Comparison of ENCODE assay signal across 7 cellular contexts in the genomic region with DNA sequence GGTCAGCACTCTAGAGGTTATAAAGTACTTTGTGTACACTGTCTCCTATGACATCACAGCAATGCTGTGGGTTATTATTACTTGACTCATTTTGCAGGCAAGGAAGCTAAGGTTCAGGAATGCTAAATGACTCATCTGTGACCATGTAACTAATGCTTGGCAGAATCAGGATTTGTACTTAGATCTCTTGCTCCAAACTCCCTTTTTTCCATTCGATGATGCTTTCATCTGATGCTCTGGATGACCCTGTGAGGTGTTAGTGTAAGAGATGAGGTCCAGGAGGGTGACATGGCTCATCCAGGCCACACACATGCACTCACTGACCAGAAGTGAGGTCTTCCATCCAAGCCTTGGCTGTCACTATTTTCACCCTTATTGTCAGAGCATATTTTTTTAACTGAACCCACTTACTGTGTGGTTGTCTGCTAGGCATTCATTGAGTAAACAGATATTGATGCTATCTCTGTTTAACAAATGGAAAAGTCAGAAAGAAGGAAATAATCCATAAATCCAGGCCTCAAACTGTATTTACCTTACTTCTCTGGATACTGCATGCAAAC. TPM values are rescaled to one million over a fixed set of nuclear protein-coding genes. Genes with fewer than 3 reads are reported as not detected.
DNase-seq lines count a peak whose midpoint lies in the region; ATAC-seq, FAIRE-seq and TF ChIP-seq lines count a peak whose summit lies in the region.

No MANE protein-coding gene starts in this region.

- TF ChIP-seq EP300 in ovary (IDR thresholded peaks at IDR 0.05), result no peak

- no peaks in the 10 kb centered on the region for H3K9me3 ChIP-seq in ovary

- WGBS in ovary, 3 donors, result 16 to 24% (median 17%) methylated on average over 1 of the region's 1 CpG

- intact Hi-C loops in ovary (cut with DNase I), result no loop called here

- H3K4me3 ChIP-seq in skin epidermis (no peak overlapping the region), ovary (no peak overlapping the region)

- H3K27ac ChIP-seq in epithelial cell of prostate, result peak overlapping the region; percentile 91
- peak overlapping the region in 14 of 21 experiments; percentile 6 to 73 (median 38) for H3K27ac ChIP-seq in skin epidermis
- no peak overlapping the region for H3K27ac ChIP-seq in ovary

- FAIRE-seq in RCC 7860 (lab: Jason Lieb, UNC), result peak; percentile 88

- no peaks in the 10 kb centered on the region for H3K27me3 ChIP-seq in ovary

- no peaks in the 10 kb centered on the region for H3K4me1 ChIP-seq in ovary (ENCODE audit: insufficient read depth)

- TF ChIP-seq POLR2A in ovary (IDR thresholded peaks at IDR 0.05), result no peak

- DNase-seq in H4 (ENCODE audit: low spot score) (peak; percentile 99), RCC 7860 (ENCODE audit: low spot score) (peak; percentile 94), epithelial cell of prostate (ENCODE audit: low read depth, low spot score) (peak; percentile 91), ovary (no peak)
- DNase-seq in stimulated activated CD4-positive, alpha-beta T cell treated with anti-CD3 and anti-CD28 coated beads, Interleukin-4, amount 100 ng/mL, for 1 hour, result no peak

- ATAC-seq in GM18909 (IDR thresholded peaks at IDR 0.05; ENCODE audit: poor library complexity, unreplicated experiment), result no peak

- no peaks in the 10 kb centered on the region for H3K36me3 ChIP-seq in ovary

- TF ChIP-seq CTCF in ovary (IDR thresholded peaks at IDR 0.05), result no peak

RNA-seq across cellular contexts. Expression of a gene that starts 59.0 kb away (rescaled TPM):
- total RNA-seq in H4 (2014; rRNA removed; shearing (Covaris generic)), result 0.49 TPM in 1 of 2 replicates, not detected in the other
- 1 to 10 TPM in 4 of 7 donors, under 1 TPM in 3; 0.56 to 3.2 (median 1.0) TPM for total RNA-seq in ovary
- polyA plus RNA-seq in ovary, result under 1 TPM; 0.31 to 0.98 TPM

Comparison
In these comparisons a context has a peak if more than half of its experiments do, and no peak if none do; other contexts are left out.
1. DNase-seq: peak in H4 (single experiment), RCC 7860 (single experiment) and epithelial cell of prostate (single experiment); none in stimulated activated CD4-positive, alpha-beta T cell treated with anti-CD3 and anti-CD28 coated beads, Interleukin-4, amount 100 ng/mL, for 1 hour (single experiment) and ovary (0 of 5).
2. H3K27ac ChIP-seq: peak in epithelial cell of prostate (single experiment) and skin epidermis (14 of 21); none in ovary (0 of 2).